Comparison of ENCODE assay signal across 14 cellular contexts in genomic region chr12:131766382-131767107, GRCh38.
"Had no signal": no experiment of that assay in that cellular context is flagged by ENCODE, and none has a peak within 500 bp of the region (broad histone marks: within the 10 kb centered on the region; RNA-seq: fewer than 3 reads in every experiment).

No MANE protein-coding gene starts in this region.

- H3K27ac Mint-ChIP-seq: activated CD4-positive, alpha-beta T cell treated with anti-CD3 and anti-CD28 coated beads for 36 hours; activated CD8-positive, alpha-beta T cell treated with anti-CD3 and anti-CD28 coated beads, Interleukin-2, amount 10 ng/mL, durations not matched to agents 7 days and 5 days had no signal

- H3K27ac ChIP-seq: hepatocyte, pancreas, thyroid gland had no signal

- H3K4me1 ChIP-seq: pancreas, thyroid gland had no signal

- H3K4me3 Mint-ChIP-seq: activated CD4-positive, alpha-beta T cell treated with anti-CD3 and anti-CD28 coated beads for 36 hours; activated CD8-positive, alpha-beta T cell treated with anti-CD3 and anti-CD28 coated beads, Interleukin-2, amount 10 ng/mL, durations not matched to agents 7 days and 5 days had no signal

- H3K4me3 ChIP-seq: hepatocyte, pancreas, thyroid gland had no signal

- DNase-seq: activated CD4-positive, alpha-beta T cell treated with anti-CD3 and anti-CD28 coated beads for 36 hours; activated CD8-positive, alpha-beta memory T cell treated with anti-CD3 and anti-CD28 coated beads, Interleukin-2, amount 50 U/mL, for 48 hours; activated CD8-positive, alpha-beta T cell treated with anti-CD3 and anti-CD28 coated beads, Interleukin-2, amount 10 ng/mL, durations not matched to agents 7 days and 5 days; effector CD4-positive, alpha-beta T cell; kidney; left ventricle myocardium superior; pancreas; stimulated activated CD4-positive, alpha-beta T cell treated with anti-CD3 and anti-CD28 coated beads, Interleukin-4, amount 100 ng/mL, for 4 hours; T-helper 9 cell; thyroid gland had no signal

- FAIRE-seq: astrocyte, colon, kidney, pancreas, urothelium cell line had no signal

- H3K4me1 Mint-ChIP-seq: activated CD4-positive, alpha-beta T cell treated with anti-CD3 and anti-CD28 coated beads for 36 hours had no signal

- H3K27me3 Mint-ChIP-seq: activated CD4-positive, alpha-beta T cell treated with anti-CD3 and anti-CD28 coated beads for 36 hours had no signal

- H3K9me3 ChIP-seq: pancreas, thyroid gland had no signal

- ATAC-seq: activated CD4-positive, alpha-beta T cell treated with anti-CD3 and anti-CD28 coated beads for 36 hours; activated CD8-positive, alpha-beta T cell treated with anti-CD3 and anti-CD28 coated beads, Interleukin-2, amount 10 ng/mL, durations not matched to agents 7 days and 5 days; left ventricle myocardium superior; pancreas had no signal
